8 cellular contexts compared by ENCODE assay signal in genomic region chr1:78607334-78607927, GRCh38. TPM values are rescaled to one million over a fixed set of nuclear protein-coding genes. Genes with fewer than 3 reads are reported as not detected.
DNase-seq lines count a peak whose midpoint lies in the region; ATAC-seq, FAIRE-seq and TF ChIP-seq lines count a peak whose summit lies in the region.

No MANE protein-coding gene starts in this region.

- no peak for FAIRE-seq in keratinocyte (lab: Jason Lieb, UNC)

- no peak overlapping the region for H3K27ac ChIP-seq in keratinocyte (ENCODE audit: control insufficient read depth, insufficient read depth, low read length)
- H3K27ac ChIP-seq in effector memory CD4-positive, alpha-beta T cell (ENCODE audit: insufficient read depth, low read length, poor library complexity, severe bottlenecking) = no peak overlapping the region

- H3K9ac ChIP-seq in keratinocyte (ENCODE audit: control insufficient read depth, extremely low read depth, insufficient read depth, low read length) = no peak overlapping the region

- no peak overlapping the region for H3K4me2 ChIP-seq in keratinocyte (ENCODE audit: control insufficient read depth, extremely low read depth, insufficient read depth, low read depth, low read length)

- no peak for ATAC-seq in GM18909 (IDR thresholded peaks at IDR 0.05; ENCODE audit: poor library complexity, unreplicated experiment)
- ATAC-seq in esophagus mucosa = no peak

- no peaks in the 10 kb centered on the region for H3K79me2 ChIP-seq in keratinocyte (ENCODE audit: control insufficient read depth, insufficient read depth, low read length)

- H3K36me3 ChIP-seq in keratinocyte (ENCODE audit: control insufficient read depth in 2 of 2, extremely low read depth in 1 of 2, insufficient read depth in 2 of 2, low read length in 2 of 2) = no peaks in the 10 kb centered on the region
- no peaks in the 10 kb centered on the region for H3K36me3 ChIP-seq in effector memory CD4-positive, alpha-beta T cell (ENCODE audit: control insufficient read depth, insufficient read depth, low read length)

- no peaks in the 10 kb centered on the region for H3K9me3 ChIP-seq in keratinocyte (ENCODE audit: control insufficient read depth, low read depth, low read length)
- no peaks in the 10 kb centered on the region for H3K9me3 ChIP-seq in effector memory CD4-positive, alpha-beta T cell (ENCODE audit: control insufficient read depth, low read length)

- no peaks in the 10 kb centered on the region for H3K27me3 ChIP-seq in keratinocyte (ENCODE audit: control insufficient read depth, extremely low read depth, insufficient read depth, low read length)
- H3K27me3 ChIP-seq in effector memory CD4-positive, alpha-beta T cell (replicated peaks; ENCODE audit: control insufficient read depth, insufficient read depth, low read length, poor library complexity, severe bottlenecking) = no peaks in the 10 kb centered on the region

- H3K4me3 ChIP-seq in HFF-Myc (replicated peaks; ENCODE audit: low read depth, low read length) (no peak overlapping the region), keratinocyte (ENCODE audit: control insufficient read depth in 2 of 3, extremely low read depth in 1 of 3, insufficient read depth in 2 of 3, low read depth in 1 of 3, low read length in 3 of 3) (no peak overlapping the region)
- H3K4me3 ChIP-seq in effector memory CD4-positive, alpha-beta T cell (ENCODE audit: insufficient read depth, low read depth, low read length, poor library complexity, severe bottlenecking) = no peak overlapping the region

- no peaks in the 10 kb centered on the region for H3K4me1 ChIP-seq in keratinocyte (ENCODE audit: control insufficient read depth, extremely low read depth, insufficient read depth, low read length)
- H3K4me1 ChIP-seq in effector memory CD4-positive, alpha-beta T cell (ENCODE audit: control insufficient read depth, insufficient read depth, low read length, poor library complexity, severe bottlenecking) = no peaks in the 10 kb centered on the region

- H2AFZ ChIP-seq in keratinocyte (ENCODE audit: control insufficient read depth, low read length) = no peak overlapping the region

- no peaks in the 10 kb centered on the region for H4K20me1 ChIP-seq in keratinocyte (ENCODE audit: control insufficient read depth, extremely low read depth, insufficient read depth, low read length)

- DNase-seq in AG09319 (ENCODE audit: extremely low read depth, low read depth) (peak; percentile 19), HFF-Myc (ENCODE audit: extremely low read depth, low read depth) (peak; percentile 11), SKM-1 treated with dmso at 0.1 percent for 144 hours (lab: John Stamatoyannopoulos, UW; ENCODE audit: unreplicated experiment) (peak; percentile 15), keratinocyte (ENCODE audit: low read depth, low spot score) (no peak), Ammon's horn (ENCODE audit: low spot score) (no peak)
- no peak for DNase-seq in effector memory CD4-positive, alpha-beta T cell

- dilution Hi-C loops in keratinocyte (cut with MboI; ENCODE audit: extremely low pct_ligation_motif_present, low sequenced_read_pairs) = no loop called here

- no peaks in the 10 kb centered on the region for H3K9me1 ChIP-seq in keratinocyte (ENCODE audit: control insufficient read depth, extremely low read depth, insufficient read depth, low read length)

- peak; percentile 47 for TF ChIP-seq CTCF in AG09319 (IDR thresholded peaks at IDR 0.05; ENCODE audit: low read depth, low read length)
- TF ChIP-seq CTCF in HFF-Myc (IDR thresholded peaks at IDR 0.05; ENCODE audit: low read depth, low read length, missing control alignments) = peak; percentile 23
- peak in 2 of 3 experiments; percentile 29 to 51 for TF ChIP-seq CTCF in keratinocyte (optimal IDR thresholded peaks at IDR 0.05 in 1 of 3, IDR thresholded peaks at IDR 0.05 in 1 of 3, conservative IDR thresholded peaks at IDR 0.05 in 1 of 3; ENCODE audit: extremely low read depth in 1 of 3, insufficient read depth in 2 of 3, low read length in 3 of 3)

RNA-seq across cellular contexts. Expression of gene IFI44L, which starts 12.8 kb away (rescaled TPM):
- polyA plus RNA-seq in keratinocyte = 13.9 to 37.4 TPM (median 34.8 TPM) in 3 replicates
- 0.22 TPM for polyA plus RNA-seq in keratinocyte (2011; ENCODE audit: low read depth)
- polyA plus RNA-seq in keratinocyte (2011; cell fraction: cytosol; rRNA removed) = 10.4 and 17.5 TPM in 2 replicates
- 35.6 and 39.7 TPM in 2 replicates for polyA plus RNA-seq in keratinocyte (2011; cell fraction: nucleus; rRNA removed)
- 0.37 and 12.8 TPM in 2 replicates for polyA plus RNA-seq in keratinocyte (2012; ENCODE audit: low replicate concordance)
- 1.5 to 51.8 TPM (median 36.0 TPM) in 3 replicates for polyA minus RNA-seq in keratinocyte
- 10.2 TPM for polyA minus RNA-seq in keratinocyte (2011; cell fraction: cytosol; rRNA and poly(A)+ RNA removed)
- polyA minus RNA-seq in keratinocyte (2011; cell fraction: nucleus; rRNA and poly(A)+ RNA removed) = 30.9 and 63.4 TPM in 2 replicates
- 0.88 TPM for total RNA-seq in esophagus mucosa

RNA-seq across cellular contexts. Expression of gene IFI44, which starts 42.2 kb away (rescaled TPM):
- polyA plus RNA-seq in keratinocyte = 48.5 to 97.0 TPM (median 77.9 TPM) in 3 replicates
- 4.4 TPM for polyA plus RNA-seq in keratinocyte (2011; ENCODE audit: low read depth)
- 23.1 and 42.4 TPM in 2 replicates for polyA plus RNA-seq in keratinocyte (2011; cell fraction: cytosol; rRNA removed)
- 91.2 and 118 TPM in 2 replicates for polyA plus RNA-seq in keratinocyte (2011; cell fraction: nucleus; rRNA removed)
- polyA plus RNA-seq in keratinocyte (2012; ENCODE audit: low replicate concordance) = 3.0 and 44.1 TPM in 2 replicates
- polyA minus RNA-seq in keratinocyte = 7.9 to 49.5 TPM (median 28.1 TPM) in 3 replicates
- polyA minus RNA-seq in keratinocyte (2011; cell fraction: cytosol; rRNA and poly(A)+ RNA removed) = 7.7 TPM
- 16.6 and 38.8 TPM in 2 replicates for polyA minus RNA-seq in keratinocyte (2011; cell fraction: nucleus; rRNA and poly(A)+ RNA removed)
- total RNA-seq in esophagus mucosa = 10.7 TPM

Comparison
In these comparisons a context has a peak if more than half of its experiments do, and no peak if none do; other contexts are left out.
1. DNase-seq: peak in AG09319 (single experiment), HFF-Myc (single experiment) and SKM-1 treated with dmso at 0.1 percent for 144 hours (single experiment); none in keratinocyte (single experiment), Ammon's horn (single experiment) and effector memory CD4-positive, alpha-beta T cell (0 of 3).
2. Peak in every context shown above with its lines, with median percentiles within 50 percentile points of each other: CTCF ChIP-seq.